ENCODE assay signal across 16 cellular contexts in genomic region chr12:47084172-47084571, GRCh38. TPM values are rescaled to one million over a fixed set of nuclear protein-coding genes. Genes with fewer than 3 reads are reported as not detected.
DNase-seq lines count a peak whose midpoint lies in the region; ATAC-seq and TF ChIP-seq lines count a peak whose summit lies in the region.
"Had no signal": no experiment of that assay in that cellular context is flagged by ENCODE, and none has a peak within 500 bp of the region (broad histone marks: within the 10 kb centered on the region; RNA-seq: fewer than 3 reads in every experiment).

No MANE protein-coding gene starts in this region.

- H3K9me3 ChIP-seq in mucosa of descending colon: no peaks in the 10 kb centered on the region
- H3K9me3 ChIP-seq: gastrocnemius medialis, thyroid gland had no signal

- peak overlapping the region; percentile 49 for H3K4me3 Mint-ChIP-seq in activated T-cell treated with anti-CD3 and anti-CD28 coated beads, Interleukin-2, amount 50 U/mL, for 24 hours
- peak overlapping the region; percentile 19 for H3K4me3 Mint-ChIP-seq in T-helper 2 cell treated with Interferon-gamma antibody and Interleukin-4, amounts not matched to agents 5 μg/mL and 100 μg/mL, for 36 hours
- peak overlapping the region in 2 of 5 donors; percentile 0 to 46 for H3K4me3 Mint-ChIP-seq in immature natural killer cell
- peak overlapping the region; percentile 18 to 31 for H3K4me3 Mint-ChIP-seq in stimulated activated naive CD8-positive, alpha-beta T cell treated with anti-CD3 and anti-CD28 coated beads, Interleukin-15, amount 100 ng/mL, for 72 hours

- no peak overlapping the region for H3K4me3 ChIP-seq in mucosa of descending colon
- H3K4me3 ChIP-seq: gastrocnemius medialis, thyroid gland had no signal

- intact Hi-C loops in mucosa of descending colon (cut with DNase I, micrococcal nuclease): no loop called here

- no peak for DNase-seq in activated T-cell treated with anti-CD3 and anti-CD28 coated beads, Interleukin-2, amount 50 U/mL, for 24 hours
- DNase-seq in activated T-cell treated with anti-CD3 and anti-CD28 coated beads, Interleukin-2, amount 50 U/mL, for 1 hour: no peak
- no peak for DNase-seq in T-helper 2 cell treated with Interferon-gamma antibody and Interleukin-4, amounts not matched to agents 5 μg/mL and 100 μg/mL, for 36 hours (ENCODE audit: low spot score)
- DNase-seq in immature natural killer cell (no peak), Ammon's horn (ENCODE audit: low spot score) (no peak), mucosa of descending colon (no peak), SKM-1 treated with dmso at 0.1 percent for 144 hours (lab: John Stamatoyannopoulos, UW; ENCODE audit: unreplicated experiment) (no peak)
- DNase-seq in stimulated activated naive CD8-positive, alpha-beta T cell treated with anti-CD3 and anti-CD28 coated beads, Interleukin-15, amount 100 ng/mL, for 72 hours: no peak
- DNase-seq: anterior cingulate cortex, DMS153, gastrocnemius medialis, NCI-H1092 treated with DMSO at 0.1 percent for 48 hours, NCI-H2227 treated with DMSO at 0.1 percent for 48 hours, small intestine, thyroid gland had no signal

- H3K27me3 Mint-ChIP-seq in activated T-cell treated with anti-CD3 and anti-CD28 coated beads, Interleukin-2, amount 50 U/mL, for 24 hours: no peaks in the 10 kb centered on the region
- H3K27me3 Mint-ChIP-seq in T-helper 2 cell treated with Interferon-gamma antibody and Interleukin-4, amounts not matched to agents 5 μg/mL and 100 μg/mL, for 36 hours (ENCODE audit: low read depth): no peaks in the 10 kb centered on the region
- peaks cover 5 to 12% (median 7%) of the 10 kb centered on the region in 3 donors for H3K27me3 Mint-ChIP-seq in immature natural killer cell (ENCODE audit: low read depth in 3 of 3)
- no peaks in the 10 kb centered on the region for H3K27me3 Mint-ChIP-seq in stimulated activated naive CD8-positive, alpha-beta T cell treated with anti-CD3 and anti-CD28 coated beads, Interleukin-15, amount 100 ng/mL, for 72 hours

- no peaks in the 10 kb centered on the region for H3K36me3 ChIP-seq in mucosa of descending colon (ENCODE audit: low read depth)
- H3K36me3 ChIP-seq: gastrocnemius medialis, thyroid gland had no signal

- no peak for TF ChIP-seq CTCF in mucosa of descending colon (IDR thresholded peaks at IDR 0.05)

- H3K4me1 Mint-ChIP-seq in activated T-cell treated with anti-CD3 and anti-CD28 coated beads, Interleukin-2, amount 50 U/mL, for 24 hours (ENCODE audit: low read depth): peaks cover 76% of the 10 kb centered on the region
- peaks cover 49% of the 10 kb centered on the region for H3K4me1 Mint-ChIP-seq in T-helper 2 cell treated with Interferon-gamma antibody and Interleukin-4, amounts not matched to agents 5 μg/mL and 100 μg/mL, for 36 hours (ENCODE audit: low read depth)
- peaks cover 64 to 72% of the 10 kb centered on the region in 2 donors for H3K4me1 Mint-ChIP-seq in immature natural killer cell
- peaks cover 54% of the 10 kb centered on the region for H3K4me1 Mint-ChIP-seq in stimulated activated naive CD8-positive, alpha-beta T cell treated with anti-CD3 and anti-CD28 coated beads, Interleukin-15, amount 100 ng/mL, for 72 hours

- no peaks in the 10 kb centered on the region for H3K4me1 ChIP-seq in mucosa of descending colon (ENCODE audit: low read depth)

- peaks cover 14% of the 10 kb centered on the region for H3K36me3 Mint-ChIP-seq in activated T-cell treated with anti-CD3 and anti-CD28 coated beads, Interleukin-2, amount 50 U/mL, for 24 hours (ENCODE audit: low read depth)
- no peaks in the 10 kb centered on the region for H3K36me3 Mint-ChIP-seq in T-helper 2 cell treated with Interferon-gamma antibody and Interleukin-4, amounts not matched to agents 5 μg/mL and 100 μg/mL, for 36 hours (ENCODE audit: low read depth)
- H3K36me3 Mint-ChIP-seq in immature natural killer cell: no peaks in the 10 kb centered on the region

- peak overlapping the region; percentile 89 for H3K27ac Mint-ChIP-seq in activated T-cell treated with anti-CD3 and anti-CD28 coated beads, Interleukin-2, amount 50 U/mL, for 24 hours
- peak overlapping the region; percentile 29 for H3K27ac Mint-ChIP-seq in T-helper 2 cell treated with Interferon-gamma antibody and Interleukin-4, amounts not matched to agents 5 μg/mL and 100 μg/mL, for 36 hours
- H3K27ac Mint-ChIP-seq in immature natural killer cell: peak overlapping the region; percentile 59 to 95 (median 88)
- H3K27ac Mint-ChIP-seq in stimulated activated naive CD8-positive, alpha-beta T cell treated with anti-CD3 and anti-CD28 coated beads, Interleukin-15, amount 100 ng/mL, for 72 hours: peak overlapping the region; percentile 7 to 9

- H3K9me3 Mint-ChIP-seq in activated T-cell treated with anti-CD3 and anti-CD28 coated beads, Interleukin-2, amount 50 U/mL, for 24 hours: no peaks in the 10 kb centered on the region
- no peaks in the 10 kb centered on the region for H3K9me3 Mint-ChIP-seq in T-helper 2 cell treated with Interferon-gamma antibody and Interleukin-4, amounts not matched to agents 5 μg/mL and 100 μg/mL, for 36 hours
- H3K9me3 Mint-ChIP-seq in immature natural killer cell: no peaks in the 10 kb centered on the region
- H3K9me3 Mint-ChIP-seq in stimulated activated naive CD8-positive, alpha-beta T cell treated with anti-CD3 and anti-CD28 coated beads, Interleukin-15, amount 100 ng/mL, for 72 hours: no peaks in the 10 kb centered on the region

- ATAC-seq in stimulated activated naive CD8-positive, alpha-beta T cell treated with anti-CD3 and anti-CD28 coated beads, Interleukin-15, amount 100 ng/mL, for 72 hours: no peak
- no peak for ATAC-seq in mucosa of descending colon
- ATAC-seq: gastrocnemius medialis had no signal

RNA-seq across cellular contexts. Expression of gene AMIGO2, which starts 4.4 kb away (rescaled TPM):
- polyA plus RNA-seq in immature natural killer cell: 10 to 100 TPM in 2 of 3 donors, 1 to 10 TPM in 1; 6.5 to 13.3 (median 12.9) TPM
- total RNA-seq in mucosa of descending colon: 10 to 100 TPM in 1 of 3 donors, 1 to 10 TPM in 2; 3.5 to 39.3 (median 4.8) TPM
- total RNA-seq: OCI-LY7 had no signal

RNA-seq across cellular contexts. Expression of gene PCED1B, which starts 4.8 kb away (rescaled TPM):
- 10 to 100 TPM in 1 of 3 donors, 1 to 10 TPM in 2; 3.2 to 26.4 (median 7.4) TPM for polyA plus RNA-seq in immature natural killer cell
- 1 to 10 TPM; 2.2 to 4.7 (median 2.9) TPM for total RNA-seq in mucosa of descending colon

Comparison
In these comparisons a context has a peak if more than half of its experiments do, and no peak if none do; other contexts are left out.
1. H3K27ac Mint-ChIP-seq: peak in every context shown above with its lines; median percentile 89 in activated T-cell treated with anti-CD3 and anti-CD28 coated beads, Interleukin-2, amount 50 U/mL, for 24 hours; 88 in immature natural killer cell; 29 in T-helper 2 cell treated with Interferon-gamma antibody and Interleukin-4, amounts not matched to agents 5 μg/mL and 100 μg/mL, for 36 hours; 8 in stimulated activated naive CD8-positive, alpha-beta T cell treated with anti-CD3 and anti-CD28 coated beads, Interleukin-15, amount 100 ng/mL, for 72 hours.